26 cellular contexts compared by ENCODE assay signal in the genomic region with DNA sequence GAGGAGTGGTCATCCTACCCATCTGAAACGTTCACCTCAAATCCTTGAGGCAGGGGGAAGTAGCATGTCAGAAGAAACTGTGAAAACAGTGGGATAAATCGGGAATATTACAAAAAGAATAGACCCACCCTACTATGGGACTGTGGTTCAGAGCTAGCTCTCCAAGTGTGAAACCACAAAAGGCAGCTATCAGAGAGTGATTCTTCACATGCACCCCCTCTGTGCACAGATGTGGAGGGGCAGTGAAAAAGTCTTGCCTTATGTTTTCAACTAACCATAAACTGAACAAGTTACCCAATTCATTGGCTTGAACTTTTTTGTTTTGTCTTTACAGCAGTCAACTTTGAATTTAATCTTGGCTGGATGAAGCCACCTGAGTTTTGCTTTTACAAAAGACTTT.
DNase-seq lines count a peak whose midpoint lies in the region; ATAC-seq and FAIRE-seq lines count a peak whose summit lies in the region.
"Had no signal": no experiment of that assay in that cellular context is flagged by ENCODE, and none has a peak within 500 bp of the region (broad histone marks: within the 10 kb centered on the region; RNA-seq: fewer than 3 reads in every experiment).

No MANE protein-coding gene starts in this region.

- H3K27me3 Mint-ChIP-seq in activated CD8-positive, alpha-beta memory T cell treated with anti-CD3 and anti-CD28 coated beads, Interleukin-2, amount 10 ng/mL, durations not matched to agents 7 days and 5 days, result no peaks in the 10 kb centered on the region
- no peaks in the 10 kb centered on the region for H3K27me3 Mint-ChIP-seq in effector memory CD8-positive, alpha-beta T cell
- no peaks in the 10 kb centered on the region for H3K27me3 Mint-ChIP-seq in stimulated activated naive B cell treated with anti-CD40 and anti-IgM and Interleukin-4, amounts not matched to agents 10 μg/mL and 1 μg/mL and 100 μg/mL, for 72 hours
- H3K27me3 Mint-ChIP-seq: activated naive CD4-positive, alpha-beta T cell treated with anti-CD3 and anti-CD28 coated beads, Interleukin-2, amount 10 ng/mL, durations not matched to agents 7 days and 5 days; activated T-cell treated with anti-CD3 and anti-CD28 coated beads, Interleukin-2, amount 50 U/mL, for 24 hours; naive thymus-derived CD8-positive, alpha-beta T cell had no signal

- ATAC-seq in activated CD8-positive, alpha-beta memory T cell treated with anti-CD3 and anti-CD28 coated beads, Interleukin-2, amount 10 ng/mL, durations not matched to agents 7 days and 5 days, result peak; percentile 68
- ATAC-seq in effector memory CD8-positive, alpha-beta T cell (replicated peaks), result peak; percentile 89
- ATAC-seq in stimulated activated naive B cell treated with anti-CD40 and anti-IgM and Interleukin-4, amounts not matched to agents 10 μg/mL and 1 μg/mL and 100 μg/mL, for 72 hours (replicated peaks), result peak; percentile 51 to 56
- ATAC-seq: left colon, pancreas, right cardiac atrium had no signal

- CTCF ChIA-PET in activated CD8-positive, alpha-beta memory T cell treated with anti-CD3 and anti-CD28 coated beads, Interleukin-2, amount 10 ng/mL, durations not matched to agents 7 days and 5 days (lab: Charles Lee), result no interaction called here

- peak; percentile 42 for DNase-seq in activated CD8-positive, alpha-beta memory T cell treated with anti-CD3 and anti-CD28 coated beads, Interleukin-2, amount 10 ng/mL, durations not matched to agents 7 days and 5 days
- DNase-seq in activated CD8-positive, alpha-beta memory T cell treated with anti-CD3 and anti-CD28 coated beads, Interleukin-2, amount 50 U/mL, for 4 hours, result no peak
- peak; percentile 3 to 10 (median 9) for DNase-seq in effector memory CD8-positive, alpha-beta T cell
- DNase-seq in stimulated activated naive B cell treated with anti-CD40 and anti-IgM and Interleukin-4, amounts not matched to agents 10 μg/mL and 1 μg/mL and 100 μg/mL, for 72 hours, result no peak
- DNase-seq in NCI-H2227 (lab: John Stamatoyannopoulos, UW; ENCODE audit: unreplicated experiment) (no peak), caudate nucleus (lab: John Stamatoyannopoulos, UW) (no peak), RCC 7860 (ENCODE audit: low spot score) (no peak)
- DNase-seq: activated CD4-positive, alpha-beta T cell treated with anti-CD3 and anti-CD28 coated beads, Interleukin-2, amount 50 U/mL, for 48 hours; activated naive CD4-positive, alpha-beta T cell treated with anti-CD3 and anti-CD28 coated beads, Interleukin-2, amount 10 ng/mL, durations not matched to agents 7 days and 5 days; activated T-cell treated with anti-CD3 and anti-CD28 coated beads, Interleukin-2, amount 50 U/mL, for 24 hours; aorta; C1 segment of cervical spinal cord; cerebellar nuclear complex; H7; left colon; mesendoderm; NCI-H187 treated with DMSO at 0.1 percent for 48 hours; NCI-H345; pancreas; right cardiac atrium; stimulated activated CD8-positive, alpha-beta memory T cell treated with anti-CD3 and anti-CD28 coated beads, Interleukin-4, amount 100 ng/mL, for 48 hours had no signal

- H3K4me3 ChIP-seq in HUES64 (ENCODE audit: low read length), result no peak overlapping the region
- H3K4me3 ChIP-seq: pancreas had no signal

- peaks cover 36% of the 10 kb centered on the region for H3K4me1 Mint-ChIP-seq in activated CD8-positive, alpha-beta memory T cell treated with anti-CD3 and anti-CD28 coated beads, Interleukin-2, amount 10 ng/mL, durations not matched to agents 7 days and 5 days
- H3K4me1 Mint-ChIP-seq in effector memory CD8-positive, alpha-beta T cell (ENCODE audit: low read depth in 2 of 2), result peaks cover 18 to 40% of the 10 kb centered on the region in 2 donors
- H3K4me1 Mint-ChIP-seq in stimulated activated naive B cell treated with anti-CD40 and anti-IgM and Interleukin-4, amounts not matched to agents 10 μg/mL and 1 μg/mL and 100 μg/mL, for 72 hours, result peaks cover 12 to 30% of the 10 kb centered on the region in 2 donors

- no CpG with 5 or more reads among the region's 2 CpGs for WGBS in HUES64

- FAIRE-seq in RCC 7860 (lab: Jason Lieb, UNC), result no peak
- FAIRE-seq: A204.1, pancreas had no signal

- peaks cover 2% of the 10 kb centered on the region for H3K36me3 Mint-ChIP-seq in activated CD8-positive, alpha-beta memory T cell treated with anti-CD3 and anti-CD28 coated beads, Interleukin-2, amount 10 ng/mL, durations not matched to agents 7 days and 5 days
- no peaks in the 10 kb centered on the region for H3K36me3 Mint-ChIP-seq in effector memory CD8-positive, alpha-beta T cell (ENCODE audit: insufficient read depth)
- H3K36me3 Mint-ChIP-seq in stimulated activated naive B cell treated with anti-CD40 and anti-IgM and Interleukin-4, amounts not matched to agents 10 μg/mL and 1 μg/mL and 100 μg/mL, for 72 hours, result no peaks in the 10 kb centered on the region
- H3K36me3 Mint-ChIP-seq: activated naive CD4-positive, alpha-beta T cell treated with anti-CD3 and anti-CD28 coated beads, Interleukin-2, amount 10 ng/mL, durations not matched to agents 7 days and 5 days; naive thymus-derived CD8-positive, alpha-beta T cell had no signal

- no peaks in the 10 kb centered on the region for H3K9me3 Mint-ChIP-seq in activated CD8-positive, alpha-beta memory T cell treated with anti-CD3 and anti-CD28 coated beads, Interleukin-2, amount 10 ng/mL, durations not matched to agents 7 days and 5 days (ENCODE audit: low read depth)
- H3K9me3 Mint-ChIP-seq in effector memory CD8-positive, alpha-beta T cell, result no peaks in the 10 kb centered on the region
- no peaks in the 10 kb centered on the region for H3K9me3 Mint-ChIP-seq in stimulated activated naive B cell treated with anti-CD40 and anti-IgM and Interleukin-4, amounts not matched to agents 10 μg/mL and 1 μg/mL and 100 μg/mL, for 72 hours
- H3K9me3 Mint-ChIP-seq: activated naive CD4-positive, alpha-beta T cell treated with anti-CD3 and anti-CD28 coated beads, Interleukin-2, amount 10 ng/mL, durations not matched to agents 7 days and 5 days; activated T-cell treated with anti-CD3 and anti-CD28 coated beads, Interleukin-2, amount 50 U/mL, for 24 hours; naive thymus-derived CD8-positive, alpha-beta T cell had no signal

- H3K4me3 Mint-ChIP-seq in activated CD8-positive, alpha-beta memory T cell treated with anti-CD3 and anti-CD28 coated beads, Interleukin-2, amount 10 ng/mL, durations not matched to agents 7 days and 5 days, result no peak overlapping the region
- H3K4me3 Mint-ChIP-seq in effector memory CD8-positive, alpha-beta T cell, result peak overlapping the region; percentile 13 to 51
- H3K4me3 Mint-ChIP-seq in stimulated activated naive B cell treated with anti-CD40 and anti-IgM and Interleukin-4, amounts not matched to agents 10 μg/mL and 1 μg/mL and 100 μg/mL, for 72 hours, result no peak overlapping the region
- H3K4me3 Mint-ChIP-seq: activated naive CD4-positive, alpha-beta T cell treated with anti-CD3 and anti-CD28 coated beads, Interleukin-2, amount 10 ng/mL, durations not matched to agents 7 days and 5 days; activated T-cell treated with anti-CD3 and anti-CD28 coated beads, Interleukin-2, amount 50 U/mL, for 24 hours; naive thymus-derived CD8-positive, alpha-beta T cell had no signal

- peaks cover 4% of the 10 kb centered on the region; the same call in 1 of the 2 replicates for H3K9me3 ChIP-seq in HUES64 (ENCODE audit: insufficient read depth, low read depth, low read length)
- H3K9me3 ChIP-seq: pancreas had no signal

- no peak overlapping the region for H3K27ac Mint-ChIP-seq in activated CD8-positive, alpha-beta memory T cell treated with anti-CD3 and anti-CD28 coated beads, Interleukin-2, amount 10 ng/mL, durations not matched to agents 7 days and 5 days
- H3K27ac Mint-ChIP-seq in effector memory CD8-positive, alpha-beta T cell, result no peak overlapping the region
- no peak overlapping the region for H3K27ac Mint-ChIP-seq in stimulated activated naive B cell treated with anti-CD40 and anti-IgM and Interleukin-4, amounts not matched to agents 10 μg/mL and 1 μg/mL and 100 μg/mL, for 72 hours
- H3K27ac Mint-ChIP-seq: activated naive CD4-positive, alpha-beta T cell treated with anti-CD3 and anti-CD28 coated beads, Interleukin-2, amount 10 ng/mL, durations not matched to agents 7 days and 5 days; activated T-cell treated with anti-CD3 and anti-CD28 coated beads, Interleukin-2, amount 50 U/mL, for 24 hours had no signal

- no peaks in the 10 kb centered on the region for H3K27me3 ChIP-seq in HUES64 (ENCODE audit: insufficient read depth, low read length)
- H3K27me3 ChIP-seq: pancreas had no signal

- H3K4me1 ChIP-seq in HUES64 (ENCODE audit: insufficient read depth, low read length), result peaks cover 23% of the 10 kb centered on the region
- H3K4me1 ChIP-seq: pancreas had no signal

- no peak overlapping the region for H3K9ac ChIP-seq in HUES64 (ENCODE audit: low read depth, low read length)

- H3K36me3 ChIP-seq in HUES64 (ENCODE audit: insufficient read depth, low read length), result no peaks in the 10 kb centered on the region
- H3K36me3 ChIP-seq: pancreas had no signal

- H3K27ac ChIP-seq in HUES64 (ENCODE audit: low read depth, low read length) (peak overlapping the region; percentile 69), caudate nucleus (ENCODE audit: low read depth, low read length) (no peak overlapping the region)
- H3K27ac ChIP-seq: HL-60, pancreas, VCaP had no signal

Comparison
In these comparisons a context has a peak if more than half of its experiments do, and no peak if none do; other contexts are left out.
1. DNase-seq: peak in activated CD8-positive, alpha-beta memory T cell treated with anti-CD3 and anti-CD28 coated beads, Interleukin-2, amount 10 ng/mL, durations not matched to agents 7 days and 5 days (single experiment) and effector memory CD8-positive, alpha-beta T cell (3 of 3); none in activated CD8-positive, alpha-beta memory T cell treated with anti-CD3 and anti-CD28 coated beads, Interleukin-2, amount 50 U/mL, for 4 hours (single experiment), stimulated activated naive B cell treated with anti-CD40 and anti-IgM and Interleukin-4, amounts not matched to agents 10 μg/mL and 1 μg/mL and 100 μg/mL, for 72 hours (single experiment), NCI-H2227 (single experiment), caudate nucleus (0 of 61) and RCC 7860 (single experiment).
2. H3K4me3 Mint-ChIP-seq: peak in effector memory CD8-positive, alpha-beta T cell (2 of 2); none in activated CD8-positive, alpha-beta memory T cell treated with anti-CD3 and anti-CD28 coated beads, Interleukin-2, amount 10 ng/mL, durations not matched to agents 7 days and 5 days (single experiment) and stimulated activated naive B cell treated with anti-CD40 and anti-IgM and Interleukin-4, amounts not matched to agents 10 μg/mL and 1 μg/mL and 100 μg/mL, for 72 hours (0 of 2).
3. Peak in every context shown above with its lines, with median percentiles within 50 percentile points of each other: ATAC-seq.